Comparison of ENCODE assay signal across 14 cellular contexts in genomic region chr7:70553364-70553763, GRCh38.
A peak's percentile ranks its signal among the peaks of the same experiment; 100 is the strongest.
DNase-seq lines count a peak whose midpoint lies in the region; ATAC-seq and TF ChIP-seq lines count a peak whose summit lies in the region.
"Had no signal": no experiment of that assay in that cellular context is flagged by ENCODE, and none has a peak within 500 bp of the region (broad histone marks: within the 10 kb centered on the region; RNA-seq: fewer than 3 reads in every experiment).

No MANE protein-coding gene starts in this region.

- ATAC-seq in left lung (peak; percentile 75), sciatic nerve (peak; percentile 62), HG02610 (IDR thresholded peaks at IDR 0.05; ENCODE audit: unreplicated experiment) (no peak)
- ATAC-seq: GM23338 had no signal

- H3K4me3 ChIP-seq in left lung: no peak overlapping the region
- H3K4me3 ChIP-seq: GM23338 had no signal

- intact Hi-C loops in left lung (cut with DNase I): no loop called here
- intact Hi-C loops in sciatic nerve (cut with DNase I): no loop called here

- no peaks in the 10 kb centered on the region for H3K4me1 ChIP-seq in left lung

- H3K27me3 ChIP-seq in left lung: no peaks in the 10 kb centered on the region

- H3K27ac ChIP-seq in left lung: no peak overlapping the region

- peak; percentile 11 to 58 for DNase-seq in NCI-H446 (lab: John Stamatoyannopoulos, UW)
- DNase-seq in astrocyte of the hippocampus (ENCODE audit: low read depth, low spot score): peak; percentile 76
- no peak for DNase-seq in left lung
- no peak for DNase-seq in sciatic nerve (ENCODE audit: low spot score)
- DNase-seq in H4 (ENCODE audit: low spot score): no peak
- DNase-seq in NCI-H1092 treated with DMSO at 0.1 percent for 48 hours (lab: John Stamatoyannopoulos, UW): no peak
- DNase-seq: MV-4-11, NCI-H1436 treated with DMSO at 0.1 percent for 48 hours, NCI-H2081 treated with DMSO at 0.1 percent for 48 hours, NCI-H226, NCI-H748 treated with DMSO at 0.1 percent for 48 hours, SIG-M5 had no signal

- H3K36me3 ChIP-seq in left lung: no peaks in the 10 kb centered on the region

- no peak for TF ChIP-seq CTCF in left lung (IDR thresholded peaks at IDR 0.05)

- no peaks in the 10 kb centered on the region for H3K9me3 ChIP-seq in left lung

Comparison
In these comparisons a context has a peak if more than half of its experiments do, and no peak if none do; other contexts are left out.
1. DNase-seq: peak in NCI-H446 (2 of 2) and astrocyte of the hippocampus (single experiment); none in left lung (0 of 2), sciatic nerve (single experiment), H4 (single experiment) and NCI-H1092 treated with DMSO at 0.1 percent for 48 hours (single experiment).